In genomic region chr10:119030421-119031250, GRCh38 we compare ENCODE assay signal across 8 cellular contexts. TPM values are rescaled to one million over a fixed set of nuclear protein-coding genes. Genes with fewer than 3 reads are reported as not detected.
DNase-seq lines count a peak whose midpoint lies in the region; ATAC-seq and TF ChIP-seq lines count a peak whose summit lies in the region.

No MANE protein-coding gene starts in this region.

- H3K9me3 ChIP-seq in aorta (ENCODE audit: control insufficient read depth, low read length) = no peaks in the 10 kb centered on the region

- H3K9me3 Mint-ChIP-seq in CD14-positive monocyte = peaks cover 0 to 4% (median 0%) of the 10 kb centered on the region in 7 donors

- peak overlapping the region; percentile 29 for H3K4me3 ChIP-seq in fibroblast of mammary gland (ENCODE audit: control insufficient read depth, low read depth, low read length)
- H3K4me3 ChIP-seq in aorta (ENCODE audit: low read length in 2 of 2) = peak overlapping the region; percentile 57 to 71

- H3K27me3 Mint-ChIP-seq in CD14-positive monocyte (ENCODE audit: low read depth in 3 of 3) = peaks cover 21 to 38% (median 27%) of the 10 kb centered on the region in 3 donors

- no peaks in the 10 kb centered on the region for H3K27me3 ChIP-seq in aorta (ENCODE audit: control insufficient read depth in 1 of 2, insufficient read depth in 2 of 2, low read length in 1 of 2)

- H3K4me3 Mint-ChIP-seq in CD14-positive monocyte = peak overlapping the region; percentile 62 to 75

- H3K27ac Mint-ChIP-seq in CD14-positive monocyte = no peak overlapping the region

- H3K4me1 Mint-ChIP-seq in CD14-positive monocyte = peaks cover 17% of the 10 kb centered on the region

- peaks cover 3 to 6% of the 10 kb centered on the region in 2 donors for H3K36me3 ChIP-seq in aorta (ENCODE audit: control insufficient read depth in 1 of 2, insufficient read depth in 2 of 2, low read length in 1 of 2)

- peaks cover 32 to 34% of the 10 kb centered on the region in 2 donors for H3K36me3 Mint-ChIP-seq in CD14-positive monocyte

- 6 to 8% methylated on average over 59 to 65 of the region's 65 CpGs for WGBS in aorta, 2 donors

- no peak for TF ChIP-seq CTCF in CD14-positive monocyte (IDR thresholded peaks at IDR 0.05)
- no peak for TF ChIP-seq CTCF in fibroblast of mammary gland (conservative IDR thresholded peaks at IDR 0.05; ENCODE audit: control insufficient read depth, insufficient read depth, low read depth, low read length)
- TF ChIP-seq CTCF in omental fat pad (IDR thresholded peaks at IDR 0.05) = no peak

- H3K4me1 ChIP-seq in aorta (ENCODE audit: control insufficient read depth in 1 of 2, insufficient read depth in 2 of 2, low read length in 2 of 2) = peaks cover 0 to under 1% of the 10 kb centered on the region in 2 donors

- intact Hi-C loops in CD14-positive monocyte (cut with micrococcal nuclease) (no loop called here), aorta (cut with DNase I) (loop anchor here (5.0 kb wide), 1 partner anchor 47 kb away; no protein-coding TSS in a partner anchor)

- peak; percentile 52 for ATAC-seq in GM18909 (IDR thresholded peaks at IDR 0.05; ENCODE audit: poor library complexity, unreplicated experiment)
- ATAC-seq in HG03097 (IDR thresholded peaks at IDR 0.05; ENCODE audit: low FRiP score, unreplicated experiment) = peak; percentile 48
- ATAC-seq in omental fat pad (ENCODE audit: low FRiP score) = peak; percentile 18
- ATAC-seq in aorta (ENCODE audit: low FRiP score) = no peak

- H3K27ac ChIP-seq in aorta (ENCODE audit: low read depth in 1 of 2, low read length in 2 of 2) = no peak overlapping the region

- no peak for DNase-seq in CD14-positive monocyte (ENCODE audit: low spot score)
- DNase-seq in NOMO-1 treated with DMSO at 0.1 percent for 48 hours (lab: John Stamatoyannopoulos, UW; ENCODE audit: unreplicated experiment) = peak; percentile 65
- peak; percentile 11 for DNase-seq in activated T-cell treated with anti-CD3 and anti-CD28 coated beads for 24 hours (ENCODE audit: low read depth)
- peak; percentile 53 for DNase-seq in fibroblast of mammary gland (ENCODE audit: low read depth)
- no peak for DNase-seq in omental fat pad (ENCODE audit: low spot score)
- no peak for DNase-seq in aorta

RNA-seq across cellular contexts. Expression of gene NANOS1, which starts 1.1 kb away (rescaled TPM):
- polyA plus RNA-seq in CD14-positive monocyte (not detected), aorta (1 to 10 TPM; 1.0 to 1.3 TPM)
- total RNA-seq in omental fat pad (10 to 100 TPM in 3 of 4 donors, 1 to 10 TPM in 1; 1.6 to 18.5 (median 12.2) TPM), aorta (1 to 10 TPM; 1.4 to 1.9 TPM)

RNA-seq across cellular contexts. Expression of gene EIF3A, which starts 50.0 kb away (rescaled TPM):
- polyA plus RNA-seq in CD14-positive monocyte = 10 to 100 TPM; 24.2 to 49.1 TPM
- 100 to 1,000 TPM; 119 to 228 (median 158) TPM for total RNA-seq in omental fat pad
- total RNA-seq in aorta = 10 to 100 TPM; 86.7 to 95.1 TPM
- 10 to 100 TPM; 46.9 to 56.7 TPM for polyA plus RNA-seq in aorta

Comparison
In these comparisons a context has a peak if more than half of its experiments do, and no peak if none do; other contexts are left out.
1. DNase-seq: peak in NOMO-1 treated with DMSO at 0.1 percent for 48 hours (single experiment), activated T-cell treated with anti-CD3 and anti-CD28 coated beads for 24 hours (single experiment) and fibroblast of mammary gland (single experiment); none in CD14-positive monocyte (single experiment), omental fat pad (single experiment) and aorta (0 of 2).
2. intact Hi-C loops: an anchor here in aorta (5.0 kb wide); none called in CD14-positive monocyte.